14 cellular contexts compared by ENCODE assay signal in genomic region chr6:37205189-37205996, GRCh38. TPM values are rescaled to one million over a fixed set of nuclear protein-coding genes. Genes with fewer than 3 reads are reported as not detected.
DNase-seq lines count a peak whose midpoint lies in the region; ATAC-seq and TF ChIP-seq lines count a peak whose summit lies in the region.
"Had no signal": no experiment of that assay in that cellular context is flagged by ENCODE, and none has a peak within 500 bp of the region (broad histone marks: within the 10 kb centered on the region; RNA-seq: fewer than 3 reads in every experiment).

No MANE protein-coding gene starts in this region.

- no peak overlapping the region for H3K9ac ChIP-seq in HCT116 (ENCODE audit: low read length)

- POLR2A ChIA-PET in HCT116 (lab: Charles Lee): no interaction called here

- no peaks in the 10 kb centered on the region for H3K9me3 ChIP-seq in HCT116 (ENCODE audit: control insufficient read depth in 1 of 2, insufficient read depth in 1 of 2, low read depth in 1 of 2, low read length in 2 of 2)
- H3K9me3 ChIP-seq: mucosa of descending colon, thoracic aorta had no signal

- intact Hi-C loops in HCT116 (cut with micrococcal nuclease): loop anchor here (10.0 kb wide), 1 partner anchor 291 kb away; no protein-coding TSS in a partner anchor
- intact Hi-C loops in activated T-helper 2 cell treated with anti-CD3 and anti-CD28 coated beads, Interferon-gamma antibody, Interleukin-2, Interleukin-4, amounts not matched to agents 10 μg/mL and 5 μg/mL and 100 μg/mL, durations not matched to agents 14 hours and 24 hours and 36 hours (cut with micrococcal nuclease): loop anchor here (1.0 to 10.0 kb wide), 3 partner anchors 15 to 291 kb away; no protein-coding TSS in a partner anchor

- ATAC-seq in HCT116: no peak
- no peak for ATAC-seq in stimulated activated effector memory CD8-positive, alpha-beta T cell treated with anti-CD3 and anti-CD28 coated beads, Interleukin-12 subunit alpha, Interleukin-12 subunit beta, amount 100 ng/mL, for 72 hours
- no peak for ATAC-seq in HG03565 (IDR thresholded peaks at IDR 0.05; ENCODE audit: unreplicated experiment)

- H3K27me3 ChIP-seq in HCT116 (ENCODE audit: insufficient read depth, low read length): no peaks in the 10 kb centered on the region

- peak overlapping the region; percentile 75 for H3K27ac Mint-ChIP-seq in activated T-helper 2 cell treated with anti-CD3 and anti-CD28 coated beads, Interferon-gamma antibody, Interleukin-2, Interleukin-4, amounts not matched to agents 10 μg/mL and 5 μg/mL and 100 μg/mL, durations not matched to agents 14 hours and 24 hours and 36 hours
- peak overlapping the region; percentile 80 for H3K27ac Mint-ChIP-seq in stimulated activated effector memory CD8-positive, alpha-beta T cell treated with anti-CD3 and anti-CD28 coated beads, Interleukin-12 subunit alpha, Interleukin-12 subunit beta, amount 100 ng/mL, for 72 hours

- no peaks in the 10 kb centered on the region for H3K9me2 ChIP-seq in HCT116 (ENCODE audit: insufficient read depth)

- in situ Hi-C loops in ACHN (cut with HindIII; ENCODE audit: low pct_ligation_motif_present, low pct_unique_long_range_greater_than_20kb, low sequenced_read_pairs): no loop called here

- peak; percentile 69 for DNase-seq in activated CD8-positive, alpha-beta memory T cell treated with anti-CD3 and anti-CD28 coated beads for 24 hours
- no peak for DNase-seq in activated CD8-positive, alpha-beta memory T cell treated with anti-CD3 and anti-CD28 coated beads, Interleukin-2, amount 50 U/mL, for 4 hours
- no peak for DNase-seq in HCT116 (ENCODE audit: low read depth, low spot score)
- DNase-seq in activated T-helper 2 cell treated with anti-CD3 and anti-CD28 coated beads, Interferon-gamma antibody, Interleukin-2, Interleukin-4, amounts not matched to agents 10 μg/mL and 5 μg/mL and 100 μg/mL, durations not matched to agents 14 hours and 24 hours and 36 hours (ENCODE audit: low spot score): no peak
- DNase-seq in stimulated activated effector memory CD8-positive, alpha-beta T cell treated with anti-CD3 and anti-CD28 coated beads, Interleukin-12 subunit alpha, Interleukin-12 subunit beta, amount 100 ng/mL, for 72 hours (ENCODE audit: low spot score in 2 of 2): no peak
- DNase-seq in nucleus accumbens (lab: John Stamatoyannopoulos, UW): no peak
- no peak for DNase-seq in ACHN
- DNase-seq: activated CD4-positive, alpha-beta T cell treated with anti-CD3 and anti-CD28 coated beads for 4 hours; NCI-H1092 treated with DMSO at 0.1 percent for 48 hours; NCI-H526; stimulated activated CD4-positive, alpha-beta T cell treated with anti-CD3 and anti-CD28 coated beads, Interleukin-12 subunit alpha, Interleukin-12 subunit beta, amount 100 ng/mL, for 4 hours had no signal

- no peak overlapping the region for H2AFZ ChIP-seq in HCT116 (ENCODE audit: low read depth, low read length, poor library complexity, severe bottlenecking)

- no peak for TF ChIP-seq POLR2A in HCT116 (IDR thresholded peaks at IDR 0.05; ENCODE audit: borderline replicate concordance, extremely low read depth, insufficient read depth, insufficient read length)

- H3K4me3 ChIP-seq in HCT116 (replicated peaks in 1 of 2; ENCODE audit: low read depth in 1 of 2, low read length in 2 of 2): no peak overlapping the region
- H3K4me3 ChIP-seq: mucosa of descending colon, thoracic aorta had no signal

- CTCF ChIA-PET in HCT116 (lab: Charles Lee): interaction anchor here (0.7 to 14.5 kb wide), 2 partner anchors 155 to 182 kb away, joined by 3 to 331 read pairs; no protein-coding TSS in a partner anchor

- H3K4me2 ChIP-seq in HCT116 (ENCODE audit: low read length): 0 out of 2 replicates have a peak overlapping the region, but pooled peaks have one; percentile 2

- no peaks in the 10 kb centered on the region for H3K36me3 ChIP-seq in HCT116 (ENCODE audit: control insufficient read depth in 1 of 2, insufficient read depth in 2 of 2, low read length in 2 of 2)
- H3K36me3 ChIP-seq: thoracic aorta had no signal

- BruUV-seq in HCT116 (replicated peaks; lab: Mats Ljungman, UMichigan): no TSS peak

- no peak for TF ChIP-seq RAD21 in HCT116 (IDR thresholded peaks at IDR 0.05; ENCODE audit: low read depth)

- no peaks in the 10 kb centered on the region for H3K9me3 Mint-ChIP-seq in activated T-helper 2 cell treated with anti-CD3 and anti-CD28 coated beads, Interferon-gamma antibody, Interleukin-2, Interleukin-4, amounts not matched to agents 10 μg/mL and 5 μg/mL and 100 μg/mL, durations not matched to agents 14 hours and 24 hours and 36 hours
- no peaks in the 10 kb centered on the region for H3K9me3 Mint-ChIP-seq in stimulated activated effector memory CD8-positive, alpha-beta T cell treated with anti-CD3 and anti-CD28 coated beads, Interleukin-12 subunit alpha, Interleukin-12 subunit beta, amount 100 ng/mL, for 72 hours

- H3K79me2 ChIP-seq in HCT116 (ENCODE audit: insufficient read depth, low read length): no peaks in the 10 kb centered on the region

- no peak overlapping the region for H3K4me3 Mint-ChIP-seq in activated T-helper 2 cell treated with anti-CD3 and anti-CD28 coated beads, Interferon-gamma antibody, Interleukin-2, Interleukin-4, amounts not matched to agents 10 μg/mL and 5 μg/mL and 100 μg/mL, durations not matched to agents 14 hours and 24 hours and 36 hours (ENCODE audit: low read depth)
- peak overlapping the region; percentile 7 for H3K4me3 Mint-ChIP-seq in stimulated activated effector memory CD8-positive, alpha-beta T cell treated with anti-CD3 and anti-CD28 coated beads, Interleukin-12 subunit alpha, Interleukin-12 subunit beta, amount 100 ng/mL, for 72 hours

- RAD21 ChIA-PET in HCT116 (lab: Charles Lee; ENCODE audit: low non-redundant PET in 1 of 2, low total read pairs in 2 of 2, uncharacterized antibody in 2 of 2, unreplicated experiment in 2 of 2): no interaction called here

- H3K4me1 ChIP-seq in HCT116 (ENCODE audit: control insufficient read depth in 1 of 2, insufficient read depth in 2 of 2, low read length in 2 of 2): peaks cover 15 to 39% of the 10 kb centered on the region in 2 experiments

- H3K27ac ChIP-seq in HCT116 (ENCODE audit: low read depth, low read length): no peak overlapping the region
- H3K27ac ChIP-seq: thoracic aorta had no signal

- H4K20me1 ChIP-seq in HCT116 (ENCODE audit: insufficient read depth): no peaks in the 10 kb centered on the region

- H3K4me1 Mint-ChIP-seq in activated T-helper 2 cell treated with anti-CD3 and anti-CD28 coated beads, Interferon-gamma antibody, Interleukin-2, Interleukin-4, amounts not matched to agents 10 μg/mL and 5 μg/mL and 100 μg/mL, durations not matched to agents 14 hours and 24 hours and 36 hours (ENCODE audit: low read depth): peaks cover 69% of the 10 kb centered on the region
- peaks cover 77% of the 10 kb centered on the region for H3K4me1 Mint-ChIP-seq in stimulated activated effector memory CD8-positive, alpha-beta T cell treated with anti-CD3 and anti-CD28 coated beads, Interleukin-12 subunit alpha, Interleukin-12 subunit beta, amount 100 ng/mL, for 72 hours

- H3K27me3 Mint-ChIP-seq in activated T-helper 2 cell treated with anti-CD3 and anti-CD28 coated beads, Interferon-gamma antibody, Interleukin-2, Interleukin-4, amounts not matched to agents 10 μg/mL and 5 μg/mL and 100 μg/mL, durations not matched to agents 14 hours and 24 hours and 36 hours (ENCODE audit: low read depth): no peaks in the 10 kb centered on the region

- H3K36me3 Mint-ChIP-seq in activated T-helper 2 cell treated with anti-CD3 and anti-CD28 coated beads, Interferon-gamma antibody, Interleukin-2, Interleukin-4, amounts not matched to agents 10 μg/mL and 5 μg/mL and 100 μg/mL, durations not matched to agents 14 hours and 24 hours and 36 hours (ENCODE audit: low read depth): no peaks in the 10 kb centered on the region
- H3K36me3 Mint-ChIP-seq in stimulated activated effector memory CD8-positive, alpha-beta T cell treated with anti-CD3 and anti-CD28 coated beads, Interleukin-12 subunit alpha, Interleukin-12 subunit beta, amount 100 ng/mL, for 72 hours: no peaks in the 10 kb centered on the region

- TF ChIP-seq CTCF in HCT116 (IDR thresholded peaks at IDR 0.05 in 2 of 3, conservative IDR thresholded peaks at IDR 0.05 in 1 of 3; ENCODE audit: borderline replicate concordance in 1 of 3, insufficient read depth in 1 of 3, low read depth in 2 of 3, low read length in 2 of 3): no peak

TF ChIP-seq in HCT116, 20 proteins besides CTCF, POLR2A, EP300 and RAD21:
- no peak for TF ChIP-seq POLR2AphosphoS5 (IDR thresholded peaks at IDR 0.05; ENCODE audit: low read depth, low read length)
TF ChIP-seq in HCT116: peak in this region for 0.

RNA-seq across cellular contexts. Expression of gene PIM1, which starts 35.4 kb away (rescaled TPM):
- 26.2 TPM for total RNA-seq in HCT116 (2021; ENCODE audit: unreplicated experiment)
- polyA plus RNA-seq in HCT116 (2012): 19.9 and 25.7 TPM in 2 replicates
- 151 and 161 TPM in 2 replicates for total RNA-seq in activated T-helper 2 cell treated with anti-CD3 and anti-CD28 coated beads, Interferon-gamma antibody, Interleukin-2, Interleukin-4, amounts not matched to agents 10 μg/mL and 5 μg/mL and 100 μg/mL, durations not matched to agents 14 hours and 24 hours and 36 hours

RNA-seq across cellular contexts. Expression of gene TBC1D22B, which starts 52.2 kb away (rescaled TPM):
- 9.1 TPM for total RNA-seq in HCT116 (2021; ENCODE audit: unreplicated experiment)
- polyA plus RNA-seq in HCT116 (2012): 7.0 and 7.7 TPM in 2 replicates
- total RNA-seq in activated T-helper 2 cell treated with anti-CD3 and anti-CD28 coated beads, Interferon-gamma antibody, Interleukin-2, Interleukin-4, amounts not matched to agents 10 μg/mL and 5 μg/mL and 100 μg/mL, durations not matched to agents 14 hours and 24 hours and 36 hours: 13.8 and 14.6 TPM in 2 replicates

RNA-seq across cellular contexts. Expression of gene TMEM217, which starts 52.6 kb away (rescaled TPM):
- 0.98 TPM for total RNA-seq in HCT116 (2021; ENCODE audit: unreplicated experiment)
- polyA plus RNA-seq in HCT116 (2012): 0.36 and 0.72 TPM in 2 replicates
- total RNA-seq in activated T-helper 2 cell treated with anti-CD3 and anti-CD28 coated beads, Interferon-gamma antibody, Interleukin-2, Interleukin-4, amounts not matched to agents 10 μg/mL and 5 μg/mL and 100 μg/mL, durations not matched to agents 14 hours and 24 hours and 36 hours: 4.5 and 4.8 TPM in 2 replicates
